19 cellular contexts compared by ENCODE assay signal in the genomic region with DNA sequence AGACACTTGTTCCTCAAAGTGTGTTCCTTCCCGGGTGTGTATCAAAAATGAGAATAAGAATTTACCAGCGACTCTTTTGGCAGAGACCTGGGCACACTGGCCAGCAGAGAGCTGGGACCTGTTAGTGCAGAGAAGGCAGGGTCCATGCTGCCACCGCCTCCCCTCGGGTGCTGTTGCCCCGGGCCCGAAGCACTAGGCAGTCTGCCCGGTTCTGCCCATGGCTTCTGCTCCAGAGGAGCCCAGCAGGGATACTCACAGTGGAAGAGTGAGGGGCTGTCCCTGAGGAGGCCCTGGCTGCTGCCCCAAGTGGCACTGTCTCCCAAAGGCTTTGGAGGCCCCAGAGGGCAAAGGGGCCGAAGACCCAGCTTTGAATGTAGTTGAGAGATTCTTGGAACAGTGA.
A peak's percentile ranks its signal among the peaks of the same experiment; 100 is the strongest.
DNase-seq lines count a peak whose midpoint lies in the region; ATAC-seq and TF ChIP-seq lines count a peak whose summit lies in the region.
"Had no signal": no experiment of that assay in that cellular context is flagged by ENCODE, and none has a peak within 500 bp of the region (broad histone marks: within the 10 kb centered on the region; RNA-seq: fewer than 3 reads in every experiment).

No MANE protein-coding gene starts in this region.

- H3K4me1 ChIP-seq in esophagus muscularis mucosa = no peaks in the 10 kb centered on the region
- no peaks in the 10 kb centered on the region for H3K4me1 ChIP-seq in PC-3 (ENCODE audit: insufficient read depth, low read length)
- H3K4me1 ChIP-seq: A549 had no signal

- H3K27me3 ChIP-seq in esophagus muscularis mucosa (no peaks in the 10 kb centered on the region), PC-3 (ENCODE audit: low read length) (peaks cover 59% of the 10 kb centered on the region)

- TF ChIP-seq CTCF in esophagus muscularis mucosa (IDR thresholded peaks at IDR 0.05) (no peak), type B pancreatic cell (conservative IDR thresholded peaks at IDR 0.05) (no peak), PC-3 (conservative IDR thresholded peaks at IDR 0.05; ENCODE audit: low read depth, low read length) (no peak)
- no peak for TF ChIP-seq CTCF in activated CD8-positive, alpha-beta T cell treated with anti-CD3 and anti-CD28 coated beads for 36 hours (IDR thresholded peaks at IDR 0.05)

- H3K4me3 Mint-ChIP-seq in type B pancreatic cell = no peak overlapping the region
- no peak overlapping the region for H3K4me3 Mint-ChIP-seq in activated CD8-positive, alpha-beta T cell treated with anti-CD3 and anti-CD28 coated beads for 36 hours
- H3K4me3 Mint-ChIP-seq: CD14-positive monocyte, H9 had no signal

- 90% methylated on average over 8 of the region's 8 CpGs for WGBS in esophagus muscularis mucosa

- TF ChIP-seq EP300 in esophagus muscularis mucosa (IDR thresholded peaks at IDR 0.05) = no peak

- BruUV-seq in PC-3 (replicated peaks; lab: Mats Ljungman, UMichigan) = no TSS peak

- POLR2A ChIA-PET in PC-3 (lab: Charles Lee; ENCODE audit: unreplicated experiment) = no interaction called here
- POLR2A ChIA-PET in activated CD8-positive, alpha-beta T cell treated with anti-CD3 and anti-CD28 coated beads for 36 hours (lab: Charles Lee) = interaction anchor here (0.7 kb wide), 1 partner anchor 172 kb away, joined by 3 read pairs; no protein-coding TSS in a partner anchor

- H3K36me3 ChIP-seq in esophagus muscularis mucosa = no peaks in the 10 kb centered on the region
- no peaks in the 10 kb centered on the region for H3K36me3 ChIP-seq in PC-3 (ENCODE audit: low read depth, low read length)

- no peak overlapping the region for H2AFZ ChIP-seq in PC-3 (ENCODE audit: low read length)

- TF ChIP-seq POLR2A in esophagus muscularis mucosa (IDR thresholded peaks at IDR 0.05; ENCODE audit: low read depth) = no peak

- peaks cover 9% of the 10 kb centered on the region for H3K4me1 Mint-ChIP-seq in type B pancreatic cell (ENCODE audit: unreplicated experiment)
- H3K4me1 Mint-ChIP-seq in activated CD8-positive, alpha-beta T cell treated with anti-CD3 and anti-CD28 coated beads for 36 hours (ENCODE audit: low read depth) = no peaks in the 10 kb centered on the region
- H3K4me1 Mint-ChIP-seq: CD14-positive monocyte; CD4-positive, alpha-beta memory T cell had no signal

- H3K36me3 Mint-ChIP-seq in type B pancreatic cell = no peaks in the 10 kb centered on the region
- H3K36me3 Mint-ChIP-seq in activated CD8-positive, alpha-beta T cell treated with anti-CD3 and anti-CD28 coated beads for 36 hours (ENCODE audit: low read depth) = no peaks in the 10 kb centered on the region
- H3K36me3 Mint-ChIP-seq: CD14-positive monocyte; CD4-positive, alpha-beta memory T cell had no signal

- no peaks in the 10 kb centered on the region for H3K9me3 ChIP-seq in esophagus muscularis mucosa
- H3K9me3 ChIP-seq in PC-3 (ENCODE audit: low read length) = no peaks in the 10 kb centered on the region
- H3K9me3 ChIP-seq: A549 had no signal

- no peaks in the 10 kb centered on the region for H3K9me2 ChIP-seq in PC-3 (replicated peaks; ENCODE audit: low read length)

- H4K20me1 ChIP-seq in PC-3 (ENCODE audit: low read length) = no peaks in the 10 kb centered on the region

- H3F3A ChIP-seq in PC-3 (ENCODE audit: low read length, unreplicated experiment) = no peaks in the 10 kb centered on the region

- ATAC-seq in HG02852 (IDR thresholded peaks at IDR 0.05; ENCODE audit: unreplicated experiment) (no peak), PC-3 (no peak)
- no peak for ATAC-seq in activated CD8-positive, alpha-beta T cell treated with anti-CD3 and anti-CD28 coated beads for 36 hours
- ATAC-seq: A549, GM12878 had no signal

- H3K27ac ChIP-seq in esophagus muscularis mucosa (replicated peaks in 1 of 4) (no peak overlapping the region), PC-3 (ENCODE audit: low read length) (no peak overlapping the region)
- H3K27ac ChIP-seq: 22Rv1, A549 had no signal

- H3K9me3 Mint-ChIP-seq in type B pancreatic cell = no peaks in the 10 kb centered on the region
- no peaks in the 10 kb centered on the region for H3K9me3 Mint-ChIP-seq in activated CD8-positive, alpha-beta T cell treated with anti-CD3 and anti-CD28 coated beads for 36 hours
- H3K9me3 Mint-ChIP-seq: CD4-positive, alpha-beta memory T cell; H9 had no signal

- H3K4me3 ChIP-seq in esophagus muscularis mucosa = no peak overlapping the region
- no peak overlapping the region for H3K4me3 ChIP-seq in PC-3 (ENCODE audit: low read length)
- H3K4me3 ChIP-seq: A549, GM12878 had no signal

- H3K9ac ChIP-seq in PC-3 (ENCODE audit: low read length) = no peak overlapping the region

- no peaks in the 10 kb centered on the region for H3K79me2 ChIP-seq in PC-3 (ENCODE audit: low read length)

- CTCF ChIA-PET in PC-3 (lab: Charles Lee) = no interaction called here
- CTCF ChIA-PET in activated CD8-positive, alpha-beta T cell treated with anti-CD3 and anti-CD28 coated beads for 36 hours (lab: Charles Lee) = no interaction called here

- H3K27me3 Mint-ChIP-seq in type B pancreatic cell = no peaks in the 10 kb centered on the region
- H3K27me3 Mint-ChIP-seq in activated CD8-positive, alpha-beta T cell treated with anti-CD3 and anti-CD28 coated beads for 36 hours = peaks cover 2% of the 10 kb centered on the region

- intact Hi-C loops in esophagus muscularis mucosa (cut with DNase I) = no loop called here
- intact Hi-C loops in PC-3 (cut with micrococcal nuclease) = no loop called here
- intact Hi-C loops in activated CD8-positive, alpha-beta T cell treated with anti-CD3 and anti-CD28 coated beads for 36 hours (cut with micrococcal nuclease) = no loop called here

- DNase-seq in DMS 273 (lab: John Stamatoyannopoulos, UW; ENCODE audit: unreplicated experiment) (peak; percentile 23), DMS 273 treated with DMSO at 0.1 percent for 48 hours (lab: John Stamatoyannopoulos, UW) (no peak), NCI-H69 (lab: John Stamatoyannopoulos, UW) (peak; percentile 58), esophagus muscularis mucosa (ENCODE audit: extremely low spot score) (peak; percentile 62), type B pancreatic cell (ENCODE audit: extremely low spot score, unreplicated experiment) (peak; percentile 57), PC-3 (no peak)
- DNase-seq in activated CD8-positive, alpha-beta T cell treated with anti-CD3 and anti-CD28 coated beads for 36 hours = no peak
- DNase-seq: AML-193; CD4-positive, alpha-beta memory T cell; DMS53; DND-41; EL; H9; IMR-90 had no signal

- no peak overlapping the region for H3K27ac Mint-ChIP-seq in type B pancreatic cell
- H3K27ac Mint-ChIP-seq in activated CD8-positive, alpha-beta T cell treated with anti-CD3 and anti-CD28 coated beads for 36 hours = no peak overlapping the region
- H3K27ac Mint-ChIP-seq: CD14-positive monocyte; CD4-positive, alpha-beta memory T cell; H9 had no signal

- H3K4me2 ChIP-seq in PC-3 (ENCODE audit: low read length) = no peak overlapping the region
- H3K4me2 ChIP-seq: A549 had no signal

Comparison
In these comparisons a context has a peak if more than half of its experiments do, and no peak if none do; other contexts are left out.
1. DNase-seq: peak in DMS 273 (single experiment), NCI-H69 (single experiment), esophagus muscularis mucosa (single experiment) and type B pancreatic cell (single experiment); none in DMS 273 treated with DMSO at 0.1 percent for 48 hours (single experiment), PC-3 (single experiment) and activated CD8-positive, alpha-beta T cell treated with anti-CD3 and anti-CD28 coated beads for 36 hours (single experiment).